ENCODE assay signal across 8 cellular contexts in genomic region chr11:3854660-3854976, GRCh38. TPM values are rescaled to one million over a fixed set of nuclear protein-coding genes. Genes with fewer than 3 reads are reported as not detected.
DNase-seq lines count a peak whose midpoint lies in the region; ATAC-seq and TF ChIP-seq lines count a peak whose summit lies in the region.

No MANE protein-coding gene starts in this region.

- peak overlapping the region; percentile 97 for H2AFZ ChIP-seq in PC-3 (ENCODE audit: low read length)

- TF ChIP-seq CTCF in GM12864 (IDR thresholded peaks at IDR 0.05; ENCODE audit: low read depth, low read length, missing control alignments) (no peak), PC-3 (conservative IDR thresholded peaks at IDR 0.05; ENCODE audit: low read depth, low read length) (no peak), psoas muscle (IDR thresholded peaks at IDR 0.05) (no peak)

- intact Hi-C loops in PC-3 (cut with micrococcal nuclease): loop anchor here (2.0 to 10.0 kb wide), 2 partner anchors 50 to 104 kb away; no protein-coding TSS in a partner anchor
- intact Hi-C loops in psoas muscle (cut with DNase I): loop anchor here in 1 of 2 donors (2.0 kb wide), 1 partner anchor 218 kb away; no protein-coding TSS in a partner anchor

- 18 to 25% (median 19%) methylated on average over 7 of the region's 7 CpGs for WGBS in psoas muscle, 3 donors

- H3K27me3 ChIP-seq in PC-3 (ENCODE audit: low read length) (no peaks in the 10 kb centered on the region), psoas muscle (ENCODE audit: insufficient read depth in 3 of 3, low read length in 2 of 3) (no peaks in the 10 kb centered on the region)

- ATAC-seq in PC-3: no peak
- peak in 2 of 4 donors; percentile 0 to 2 for ATAC-seq in psoas muscle
- ATAC-seq in GM21526 (IDR thresholded peaks at IDR 0.05; ENCODE audit: low FRiP score, unreplicated experiment): no peak

- peaks cover 31% of the 10 kb centered on the region for H3K4me1 ChIP-seq in PC-3 (ENCODE audit: insufficient read depth, low read length)
- peaks cover 45% of the 10 kb centered on the region for H3K4me1 ChIP-seq in psoas muscle

- BruUV-seq in PC-3 (replicated peaks; lab: Mats Ljungman, UMichigan): no TSS peak

- H3K79me2 ChIP-seq in PC-3 (ENCODE audit: low read length): peaks cover 40% of the 10 kb centered on the region

- peak overlapping the region; percentile 79 for H3K4me2 ChIP-seq in PC-3 (ENCODE audit: low read length)

- H3K9me3 ChIP-seq in PC-3 (ENCODE audit: low read length) (no peaks in the 10 kb centered on the region), psoas muscle (no peaks in the 10 kb centered on the region)

- H3K4me3 ChIP-seq in GM12864 (ENCODE audit: low read depth, low read length) (peak overlapping the region; percentile 88), PC-3 (ENCODE audit: low read length) (peak overlapping the region; percentile 93; the same call in 1 of the 2 replicates), psoas muscle (peak overlapping the region; percentile 90)

- H4K20me1 ChIP-seq in PC-3 (ENCODE audit: low read length): no peaks in the 10 kb centered on the region

- POLR2A ChIA-PET in PC-3 (lab: Charles Lee; ENCODE audit: unreplicated experiment): interaction anchor here (0.6 to 1.2 kb wide), 3 partner anchors 13 to 60 kb away, joined by 3 to 4 read pairs (median 4); no protein-coding TSS in a partner anchor

- no peaks in the 10 kb centered on the region for H3K9me2 ChIP-seq in PC-3 (replicated peaks; ENCODE audit: low read length)

- CTCF ChIA-PET in PC-3 (lab: Charles Lee): interaction anchor here (0.6 to 2.8 kb wide), 11 partner anchors 11 to 243 kb away, joined by 3 to 27 read pairs (median 7); no protein-coding TSS in a partner anchor

- DNase-seq in GM12864 (ENCODE audit: low read depth) (no peak), PC-3 (no peak), epithelial cell of prostate (ENCODE audit: low read depth, low spot score) (no peak), psoas muscle (no peak), inferior parietal cortex (ENCODE audit: extremely low spot score) (no peak), putamen (ENCODE audit: low spot score) (no peak)
- DNase-seq in NK-92 treated with Interleukin-12 subunit alpha and Interleukin-12 subunit beta, amount 100 ng/mL, for 24 hours (lab: John Stamatoyannopoulos, UW): no peak

- H3K9ac ChIP-seq in PC-3 (ENCODE audit: low read length): no peak overlapping the region

- no peaks in the 10 kb centered on the region for H3F3A ChIP-seq in PC-3 (ENCODE audit: low read length, unreplicated experiment)

- H3K27ac ChIP-seq in PC-3 (ENCODE audit: low read length): no peak overlapping the region
- peak overlapping the region; percentile 84 for H3K27ac ChIP-seq in epithelial cell of prostate
- peak overlapping the region; percentile 99 for H3K27ac ChIP-seq in psoas muscle

- H3K36me3 ChIP-seq in PC-3 (ENCODE audit: low read depth, low read length) (no peaks in the 10 kb centered on the region), psoas muscle (ENCODE audit: insufficient read depth in 1 of 2, low read depth in 1 of 2) (no peaks in the 10 kb centered on the region)

RNA-seq across cellular contexts. Expression of gene STIM1, which starts 0.8 kb away (rescaled TPM):
- total RNA-seq in PC-3 (2014; rRNA removed) (22.8 and 31.9 TPM in 2 replicates), psoas muscle (100 to 1,000 TPM in 3 of 4 donors, 10 to 100 TPM in 1; 97.5 to 147 (median 112) TPM)
- polyA plus RNA-seq in psoas muscle: 100 to 1,000 TPM in 1 of 3 donors, 10 to 100 TPM in 2; 52.1 to 133 (median 66.4) TPM

RNA-seq across cellular contexts. Expression of gene RHOG, which starts 13.9 kb away (rescaled TPM):
- total RNA-seq in PC-3 (2014; rRNA removed) (31.2 and 33.5 TPM in 2 replicates), psoas muscle (10 to 100 TPM; 22.4 to 40.9 (median 37.6) TPM)
- 10 to 100 TPM; 44.5 to 80.1 (median 51.3) TPM for polyA plus RNA-seq in psoas muscle

RNA-seq across cellular contexts. Expression of gene PGAP2, which starts 46.3 kb away (rescaled TPM):
- total RNA-seq in PC-3 (2014; rRNA removed) (21.7 and 25.9 TPM in 2 replicates), psoas muscle (10 to 100 TPM in 1 of 4 donors, 1 to 10 TPM in 3; 4.5 to 14.5 (median 7.7) TPM)
- polyA plus RNA-seq in psoas muscle: 10 to 100 TPM in 1 of 3 donors, 1 to 10 TPM in 2; 6.0 to 12.5 (median 6.0) TPM

RNA-seq across cellular contexts. Expression of gene NUP98, which starts 57.3 kb away (rescaled TPM):
- total RNA-seq in PC-3 (2014; rRNA removed): 128 and 136 TPM in 2 replicates
- 10 to 100 TPM; 45.3 to 85.1 (median 72.3) TPM for total RNA-seq in psoas muscle
- polyA plus RNA-seq in psoas muscle: 10 to 100 TPM; 25.9 to 59.3 (median 37.0) TPM
